Comparison of ENCODE assay signal across 2 cellular contexts in the genomic region with DNA sequence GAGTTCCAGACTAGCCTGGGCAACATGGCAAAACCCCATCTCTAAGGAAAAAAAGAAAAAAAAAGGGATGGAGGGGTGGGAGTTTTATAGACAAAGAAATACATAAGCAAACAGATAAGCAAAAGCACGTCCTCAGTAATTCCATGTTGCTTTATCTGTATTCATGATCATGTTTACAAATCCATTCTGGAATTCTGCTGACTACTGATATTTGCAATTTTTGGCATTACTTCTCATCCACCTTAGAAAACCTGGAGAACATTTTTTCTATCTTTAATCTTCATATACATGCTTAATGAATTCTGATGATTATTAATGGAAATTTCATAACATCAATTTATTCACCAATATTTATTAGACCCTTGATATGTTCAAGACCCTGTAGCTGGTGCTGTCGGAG.
TF ChIP-seq lines count a peak whose summit lies in the region.

No MANE protein-coding gene starts in this region.

TF ChIP-seq in K562, 482 proteins besides CTCF, POLR2A, EP300 and RAD21:
- TF ChIP-seq MAFF (IDR thresholded peaks at IDR 0.05; ENCODE audit: low read length) (peak; percentile 65; the same call in 1 of the 2 replicates), ZNF830 (CRISPR knock-in tag; IDR thresholded peaks at IDR 0.05) (no peak), HMGN3 (IDR thresholded peaks at IDR 0.05; ENCODE audit: borderline replicate concordance, extremely low read depth, insufficient read length, low read depth, low read length) (no peak), C11orf30 (IDR thresholded peaks at IDR 0.05; ENCODE audit: low read depth) (peak; percentile 63), ZNF316 (IDR thresholded peaks at IDR 0.05) (peak; percentile 85), MAFK (IDR thresholded peaks at IDR 0.05; ENCODE audit: low read length) (peak; percentile 58), MAFG (tag; conservative IDR thresholded peaks at IDR 0.05) (peak; percentile 56; the same call in 1 of the 2 replicates), ZNF165 (CRISPR knock-in tag; IDR thresholded peaks at IDR 0.05; ENCODE audit: borderline replicate concordance) (no peak)
- TF ChIP-seq, protein P1, sequence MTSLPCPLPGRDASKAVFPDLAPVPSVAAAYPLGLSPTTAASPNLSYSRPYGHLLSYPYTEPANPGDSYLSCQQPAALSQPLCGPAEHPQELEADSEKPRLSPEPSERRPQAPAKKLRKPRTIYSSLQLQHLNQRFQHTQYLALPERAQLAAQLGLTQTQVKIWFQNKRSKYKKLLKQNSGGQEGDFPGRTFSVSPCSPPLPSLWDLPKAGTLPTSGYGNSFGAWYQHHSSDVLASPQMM (CRISPR knock-in tag; IDR thresholded peaks at IDR 0.05), result no peak

TF ChIP-seq in WTC11, 78 proteins besides CTCF, POLR2A, EP300 and RAD21:
- TF ChIP-seq TEAD4 (CRISPR knock-in tag; IDR thresholded peaks at IDR 0.05), result no peak
- TF ChIP-seq, protein P2, sequence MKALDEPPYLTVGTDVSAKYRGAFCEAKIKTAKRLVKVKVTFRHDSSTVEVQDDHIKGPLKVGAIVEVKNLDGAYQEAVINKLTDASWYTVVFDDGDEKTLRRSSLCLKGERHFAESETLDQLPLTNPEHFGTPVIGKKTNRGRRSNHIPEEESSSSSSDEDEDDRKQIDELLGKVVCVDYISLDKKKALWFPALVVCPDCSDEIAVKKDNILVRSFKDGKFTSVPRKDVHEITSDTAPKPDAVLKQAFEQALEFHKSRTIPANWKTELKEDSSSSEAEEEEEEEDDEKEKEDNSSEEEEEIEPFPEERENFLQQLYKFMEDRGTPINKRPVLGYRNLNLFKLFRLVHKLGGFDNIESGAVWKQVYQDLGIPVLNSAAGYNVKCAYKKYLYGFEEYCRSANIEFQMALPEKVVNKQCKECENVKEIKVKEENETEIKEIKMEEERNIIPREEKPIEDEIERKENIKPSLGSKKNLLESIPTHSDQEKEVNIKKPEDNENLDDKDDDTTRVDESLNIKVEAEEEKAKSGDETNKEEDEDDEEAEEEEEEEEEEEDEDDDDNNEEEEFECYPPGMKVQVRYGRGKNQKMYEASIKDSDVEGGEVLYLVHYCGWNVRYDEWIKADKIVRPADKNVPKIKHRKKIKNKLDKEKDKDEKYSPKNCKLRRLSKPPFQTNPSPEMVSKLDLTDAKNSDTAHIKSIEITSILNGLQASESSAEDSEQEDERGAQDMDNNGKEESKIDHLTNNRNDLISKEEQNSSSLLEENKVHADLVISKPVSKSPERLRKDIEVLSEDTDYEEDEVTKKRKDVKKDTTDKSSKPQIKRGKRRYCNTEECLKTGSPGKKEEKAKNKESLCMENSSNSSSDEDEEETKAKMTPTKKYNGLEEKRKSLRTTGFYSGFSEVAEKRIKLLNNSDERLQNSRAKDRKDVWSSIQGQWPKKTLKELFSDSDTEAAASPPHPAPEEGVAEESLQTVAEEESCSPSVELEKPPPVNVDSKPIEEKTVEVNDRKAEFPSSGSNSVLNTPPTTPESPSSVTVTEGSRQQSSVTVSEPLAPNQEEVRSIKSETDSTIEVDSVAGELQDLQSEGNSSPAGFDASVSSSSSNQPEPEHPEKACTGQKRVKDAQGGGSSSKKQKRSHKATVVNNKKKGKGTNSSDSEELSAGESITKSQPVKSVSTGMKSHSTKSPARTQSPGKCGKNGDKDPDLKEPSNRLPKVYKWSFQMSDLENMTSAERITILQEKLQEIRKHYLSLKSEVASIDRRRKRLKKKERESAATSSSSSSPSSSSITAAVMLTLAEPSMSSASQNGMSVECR (CRISPR knock-in tag; IDR thresholded peaks at IDR 0.05; ENCODE audit: borderline replicate concordance), result no peak
- TF ChIP-seq SOX15 (CRISPR knock-in tag; IDR thresholded peaks at IDR 0.05), result no peak
- TF ChIP-seq RORB (CRISPR knock-in tag; IDR thresholded peaks at IDR 0.05), result no peak
- TF ChIP-seq NR2C2 (CRISPR knock-in tag; IDR thresholded peaks at IDR 0.05), result no peak
- TF ChIP-seq, protein P3, sequence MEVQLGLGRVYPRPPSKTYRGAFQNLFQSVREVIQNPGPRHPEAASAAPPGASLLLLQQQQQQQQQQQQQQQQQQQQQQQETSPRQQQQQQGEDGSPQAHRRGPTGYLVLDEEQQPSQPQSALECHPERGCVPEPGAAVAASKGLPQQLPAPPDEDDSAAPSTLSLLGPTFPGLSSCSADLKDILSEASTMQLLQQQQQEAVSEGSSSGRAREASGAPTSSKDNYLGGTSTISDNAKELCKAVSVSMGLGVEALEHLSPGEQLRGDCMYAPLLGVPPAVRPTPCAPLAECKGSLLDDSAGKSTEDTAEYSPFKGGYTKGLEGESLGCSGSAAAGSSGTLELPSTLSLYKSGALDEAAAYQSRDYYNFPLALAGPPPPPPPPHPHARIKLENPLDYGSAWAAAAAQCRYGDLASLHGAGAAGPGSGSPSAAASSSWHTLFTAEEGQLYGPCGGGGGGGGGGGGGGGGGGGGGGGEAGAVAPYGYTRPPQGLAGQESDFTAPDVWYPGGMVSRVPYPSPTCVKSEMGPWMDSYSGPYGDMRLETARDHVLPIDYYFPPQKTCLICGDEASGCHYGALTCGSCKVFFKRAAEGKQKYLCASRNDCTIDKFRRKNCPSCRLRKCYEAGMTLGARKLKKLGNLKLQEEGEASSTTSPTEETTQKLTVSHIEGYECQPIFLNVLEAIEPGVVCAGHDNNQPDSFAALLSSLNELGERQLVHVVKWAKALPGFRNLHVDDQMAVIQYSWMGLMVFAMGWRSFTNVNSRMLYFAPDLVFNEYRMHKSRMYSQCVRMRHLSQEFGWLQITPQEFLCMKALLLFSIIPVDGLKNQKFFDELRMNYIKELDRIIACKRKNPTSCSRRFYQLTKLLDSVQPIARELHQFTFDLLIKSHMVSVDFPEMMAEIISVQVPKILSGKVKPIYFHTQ (CRISPR knock-in tag; IDR thresholded peaks at IDR 0.05), result no peak
